In genomic region chr3:81761904-81762565, GRCh38 we compare ENCODE assay signal across 9 cellular contexts. TPM values are rescaled to one million over a fixed set of nuclear protein-coding genes. Genes with fewer than 3 reads are reported as not detected.
DNase-seq lines count a peak whose midpoint lies in the region; ATAC-seq, FAIRE-seq and TF ChIP-seq lines count a peak whose summit lies in the region.
"Had no signal": no experiment of that assay in that cellular context is flagged by ENCODE, and none has a peak within 500 bp of the region (broad histone marks: within the 10 kb centered on the region; RNA-seq: fewer than 3 reads in every experiment).

No MANE protein-coding gene starts in this region.

- TF ChIP-seq POLR2A in adrenal gland (IDR thresholded peaks at IDR 0.05) (no peak), HepG2 (IDR thresholded peaks at IDR 0.05; ENCODE audit: insufficient read depth in 1 of 2, low read depth in 2 of 2, low read length in 2 of 2) (no peak), upper lobe of left lung (IDR thresholded peaks at IDR 0.05) (no peak)

- intact Hi-C loops in Right ventricle myocardium superior (cut with DNase I) (no loop called here), adrenal gland (cut with DNase I) (no loop called here), HepG2 (cut with micrococcal nuclease; ENCODE audit: unreplicated experiment) (loop anchor here (5.0 kb wide), 3 partner anchors 45 to 90 kb away; no protein-coding TSS in a partner anchor)

- H2AFZ ChIP-seq in HepG2 (ENCODE audit: low read length): no peak overlapping the region

- peaks cover 21% of the 10 kb centered on the region for H3K4me1 ChIP-seq in cardiac muscle cell (ENCODE audit: low read depth)
- H3K4me1 ChIP-seq in adrenal gland (replicated peaks in 1 of 2): peaks cover 17 to 42% of the 10 kb centered on the region in 2 donors
- peaks cover 65% of the 10 kb centered on the region for H3K4me1 ChIP-seq in HepG2 (ENCODE audit: insufficient read depth, low read length)
- H3K4me1 ChIP-seq in upper lobe of left lung: peaks cover 17 to 22% (median 21%) of the 10 kb centered on the region in 4 donors

- no peaks in the 10 kb centered on the region for H4K20me1 ChIP-seq in HepG2 (ENCODE audit: insufficient read depth, low read length)

- DNase-seq in cardiac muscle cell (ENCODE audit: low read depth in 1 of 2, low spot score in 1 of 2): peak in 1 of 2 donors; percentile 5
- DNase-seq in Right ventricle myocardium superior: no peak
- no peak for DNase-seq in adrenal gland
- no peak for DNase-seq in HepG2 (ENCODE audit: low spot score)
- no peak for DNase-seq in upper lobe of left lung
- DNase-seq in GM19238 (ENCODE audit: insufficient read length, low spot score): no peak
- no peak for DNase-seq in omental fat pad (ENCODE audit: low spot score)
- no peak for DNase-seq in GF-D8 (lab: John Stamatoyannopoulos, UW)

- BruUV-seq in HepG2 (replicated peaks; lab: Mats Ljungman, UMichigan): no TSS peak

- POLR2A ChIA-PET in HepG2 (lab: Yijun Ruan, JAX): interaction anchor here (0.6 to 1.4 kb wide), 4 partner anchors 9 to 461 kb away, joined by 3 to 6 read pairs (median 5); no protein-coding TSS in a partner anchor

- ATAC-seq in Right ventricle myocardium superior (ENCODE audit: poor library complexity): no peak
- no peak for ATAC-seq in HepG2
- no peak for ATAC-seq in upper lobe of left lung (ENCODE audit: low FRiP score in 2 of 2)
- no peak for ATAC-seq in omental fat pad (ENCODE audit: low FRiP score)

- no peaks in the 10 kb centered on the region for H3K27me3 ChIP-seq in cardiac muscle cell
- no peaks in the 10 kb centered on the region for H3K27me3 ChIP-seq in adrenal gland
- no peaks in the 10 kb centered on the region for H3K27me3 ChIP-seq in HepG2 (ENCODE audit: control insufficient read depth in 1 of 2, insufficient read depth in 2 of 2, low read length in 2 of 2)
- no peaks in the 10 kb centered on the region for H3K27me3 ChIP-seq in upper lobe of left lung

- H3K9me3 ChIP-seq in cardiac muscle cell (ENCODE audit: low read depth): no peaks in the 10 kb centered on the region
- no peaks in the 10 kb centered on the region for H3K9me3 ChIP-seq in adrenal gland (replicated peaks in 1 of 3)
- H3K9me3 ChIP-seq in HepG2 (ENCODE audit: low read length): no peaks in the 10 kb centered on the region
- no peaks in the 10 kb centered on the region for H3K9me3 ChIP-seq in upper lobe of left lung

- no peak for TF ChIP-seq RAD21 in HepG2 (CRISPR knock-in tag; IDR thresholded peaks at IDR 0.05)

- H3K27ac ChIP-seq in cardiac muscle cell: peak overlapping the region; percentile 98
- H3K27ac ChIP-seq in adrenal gland: peak overlapping the region; percentile 94 to 100 (median 99)
- H3K27ac ChIP-seq in HepG2 (ENCODE audit: extremely low read length, insufficient read depth, low read length): peak overlapping the region; percentile 97
- H3K27ac ChIP-seq in upper lobe of left lung: peak overlapping the region; percentile 96 to 99 (median 98)

- FAIRE-seq in HepG2 (lab: Jason Lieb, UNC): peak; percentile 50
- FAIRE-seq: islet of Langerhans had no signal

- 24 to 31% (median 28%) methylated on average over 6 of the region's 6 CpGs for WGBS in adrenal gland, 4 donors
- 25% methylated on average over 6 of the region's 6 CpGs for WGBS in HepG2 (ENCODE audit: low lambda C conversion rate)
- 23 to 29% methylated on average over 6 of the region's 6 CpGs for WGBS in upper lobe of left lung, 2 donors

- TF ChIP-seq CTCF in cardiac muscle cell (IDR thresholded peaks at IDR 0.05; ENCODE audit: low read depth, low read length): no peak
- no peak for TF ChIP-seq CTCF in adrenal gland (IDR thresholded peaks at IDR 0.05)
- TF ChIP-seq CTCF in HepG2 (CRISPR knock-in tag; IDR thresholded peaks at IDR 0.05): no peak
- TF ChIP-seq CTCF in upper lobe of left lung (IDR thresholded peaks at IDR 0.05): no peak
- no peak for TF ChIP-seq CTCF in omental fat pad (IDR thresholded peaks at IDR 0.05)

- no peak for TF ChIP-seq EP300 in HepG2 (IDR thresholded peaks at IDR 0.05; ENCODE audit: low read depth in 2 of 2, low read length in 2 of 2)
- no peak for TF ChIP-seq EP300 in HepG2 (CRISPR knock-in tag; IDR thresholded peaks at IDR 0.05; ENCODE audit: borderline replicate concordance)
- TF ChIP-seq EP300 in upper lobe of left lung (IDR thresholded peaks at IDR 0.05): no peak

- CTCF ChIA-PET in HepG2 (lab: Yijun Ruan, JAX; ENCODE audit: low intra/inter-chr PET ratio, low total read pairs): no interaction called here

- H3K4me3 ChIP-seq in cardiac muscle cell: peak overlapping the region; percentile 47
- peak overlapping the region; percentile 62 to 72 (median 71) for H3K4me3 ChIP-seq in adrenal gland
- peak overlapping the region; percentile 77 to 83 (median 79) for H3K4me3 ChIP-seq in HepG2 (replicated peaks in 1 of 3; ENCODE audit: insufficient read depth in 1 of 3, low read depth in 2 of 3, low read length in 3 of 3)
- H3K4me3 ChIP-seq in upper lobe of left lung: peak overlapping the region in 3 of 4 donors; percentile 56 to 65 (median 63)

- H3K9ac ChIP-seq in HepG2 (ENCODE audit: insufficient read depth, low read depth, low read length): peak overlapping the region; percentile 88

- in situ Hi-C loops in HepG2 (cut with HindIII; ENCODE audit: extremely low pct_ligation_motif_present, low pct_unique_long_range_greater_than_20kb): no loop called here

- peaks cover 35% of the 10 kb centered on the region for H3K79me2 ChIP-seq in HepG2 (ENCODE audit: insufficient read depth, low read length)

- H3K4me2 ChIP-seq in HepG2 (ENCODE audit: low read depth, low read length): peak overlapping the region; percentile 80

- H3K36me3 ChIP-seq in cardiac muscle cell (no peaks in the 10 kb centered on the region), adrenal gland (replicated peaks in 1 of 2) (no peaks in the 10 kb centered on the region), HepG2 (replicated peaks in 1 of 2; ENCODE audit: control insufficient read depth in 1 of 2, insufficient read depth in 2 of 2, low read length in 2 of 2) (no peaks in the 10 kb centered on the region; a peak in 1 of 5 replicates), upper lobe of left lung (no peaks in the 10 kb centered on the region)

TF ChIP-seq in HepG2, 621 proteins besides CTCF, POLR2A, EP300 and RAD21 (continues in another document):
- TF ChIP-seq ZFP36L2 (CRISPR knock-in tag; IDR thresholded peaks at IDR 0.05) (0 out of 2 replicates have a peak, but pooled peaks have one; percentile 0), ZNF660 (CRISPR knock-in tag; IDR thresholded peaks at IDR 0.05; ENCODE audit: borderline replicate concordance, low read depth) (0 out of 2 replicates have a peak, but pooled peaks have one; percentile 0), NFYB (CRISPR knock-in tag; IDR thresholded peaks at IDR 0.05) (0 out of 2 replicates have a peak, but pooled peaks have one; percentile 1), CHD4 (IDR thresholded peaks at IDR 0.05; ENCODE audit: borderline replicate concordance, low read length) (no peak)

RNA-seq across cellular contexts. Expression of gene GBE1, which starts 0.6 kb away (rescaled TPM):
- total RNA-seq in cardiac muscle cell: 27.2 and 44.0 TPM in 2 replicates
- 62.1 and 71.2 TPM in 2 replicates for polyA plus RNA-seq in cardiac muscle cell
- 65.5 TPM for total RNA-seq in Right ventricle myocardium superior
- 100 to 1,000 TPM in 1 of 8 donors, 10 to 100 TPM in 7; 53.3 to 104 (median 82.4) TPM for total RNA-seq in adrenal gland
- 10 to 100 TPM; 16.0 to 97.0 (median 30.9) TPM for polyA plus RNA-seq in adrenal gland
- 22.9 and 30.9 TPM in 2 replicates for total RNA-seq in HepG2 (2016; rRNA removed; fragmentation: Illumina TruSeq; extraction: Trizol)
- 3.7 and 4.0 TPM in 2 replicates for total RNA-seq in HepG2 (2016; cell fraction: cytosol; rRNA removed; fragmentation: Illumina TruSeq; extraction: Trizol; ENCODE audit: low read depth)
- total RNA-seq in HepG2 (2016; cell fraction: insoluble cytoplasmic fraction; rRNA removed; fragmentation: Illumina TruSeq; extraction: Trizol): 20.7 and 31.2 TPM in 2 replicates
- total RNA-seq in HepG2 (2016; cell fraction: membrane; rRNA removed; fragmentation: Illumina TruSeq; extraction: Trizol): 7.5 and 7.8 TPM in 2 replicates
- total RNA-seq in HepG2 (2016; cell fraction: nucleus; rRNA removed; fragmentation: Illumina TruSeq; extraction: Trizol): 23.9 and 24.8 TPM in 2 replicates
- polyA plus RNA-seq in HepG2 (2011; rRNA removed): 31.1 and 36.1 TPM in 2 replicates
- polyA plus RNA-seq in HepG2 (2011; cell fraction: cytosol; rRNA removed): 17.0 and 30.6 TPM in 2 replicates
- polyA plus RNA-seq in HepG2 (2011; cell fraction: nucleus; rRNA removed): 12.7 and 18.2 TPM in 2 replicates
- 52.7 and 85.6 TPM in 2 replicates for polyA plus RNA-seq in HepG2 (2012)
- 1.0 and 1.5 TPM in 2 replicates for polyA plus RNA-seq in HepG2 (2016; cell fraction: cytosol; fragmentation: Illumina TruSeq; extraction: Trizol; ENCODE audit: low read depth)
- 23.3 and 24.3 TPM in 2 replicates for polyA plus RNA-seq in HepG2 (2016; cell fraction: insoluble cytoplasmic fraction; fragmentation: Illumina TruSeq; extraction: Trizol; ENCODE audit: low read depth)
- polyA plus RNA-seq in HepG2 (2016; cell fraction: membrane; fragmentation: Illumina TruSeq; extraction: Trizol; ENCODE audit: low read depth): 3.2 and 3.6 TPM in 2 replicates
- 9.5 and 10.1 TPM in 2 replicates for polyA plus RNA-seq in HepG2 (2016; cell fraction: nucleus; fragmentation: Illumina TruSeq; extraction: Trizol; ENCODE audit: insufficient read depth, low read depth)
- polyA minus RNA-seq in HepG2 (2011; rRNA and poly(A)+ RNA removed; ENCODE audit: low replicate concordance): 22.1 and 32.2 TPM in 2 replicates
- 41.3 and 51.4 TPM in 2 replicates for polyA minus RNA-seq in HepG2 (2011; cell fraction: cytosol; rRNA and poly(A)+ RNA removed)
- 221 and 223 TPM in 2 replicates for polyA minus RNA-seq in HepG2 (2011; cell fraction: nucleus; rRNA and poly(A)+ RNA removed)
- total RNA-seq in upper lobe of left lung: 10 to 100 TPM; 19.9 to 40.9 (median 27.5) TPM
- 100 to 1,000 TPM; 101 to 140 (median 118) TPM for total RNA-seq in omental fat pad
